Comparison of ENCODE assay signal across 17 cellular contexts in the genomic region with DNA sequence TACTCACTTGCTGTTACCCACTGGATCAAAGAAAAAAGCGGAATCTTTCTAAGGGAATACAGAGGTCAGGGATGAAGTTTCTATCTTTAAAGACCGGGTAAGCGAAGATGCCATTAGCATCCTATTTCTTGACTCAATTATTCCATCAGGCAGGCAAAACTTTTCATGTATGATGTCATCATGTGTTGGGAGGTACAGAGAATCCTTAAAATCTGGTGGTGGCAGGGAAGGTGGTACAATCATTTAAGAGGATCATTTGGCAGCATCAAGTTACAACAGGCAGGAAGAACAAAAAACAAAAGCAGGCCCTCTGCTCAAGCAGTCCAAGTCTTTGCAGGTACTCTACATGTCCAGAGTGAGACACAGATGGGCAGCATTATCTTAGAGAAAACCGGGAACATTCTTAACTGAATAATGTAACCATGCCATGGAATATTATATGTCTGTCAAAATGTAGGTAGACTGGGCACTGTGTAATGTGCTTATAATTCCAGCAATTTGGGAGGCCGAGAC.
"Had no signal": no experiment of that assay in that cellular context is flagged by ENCODE, and none has a peak within 500 bp of the region (broad histone marks: within the 10 kb centered on the region; RNA-seq: fewer than 3 reads in every experiment).

No MANE protein-coding gene starts in this region.

- FAIRE-seq: colon, kidney had no signal

- H2AFZ ChIP-seq: neural progenitor cell had no signal

- H3K27me3 ChIP-seq: ascending aorta, gastroesophageal sphincter, ovary, thyroid gland, uterus had no signal

- H3K27me3 Mint-ChIP-seq: activated CD8-positive, alpha-beta T cell treated with anti-CD3 and anti-CD28 coated beads for 36 hours had no signal

- H3K9me3 ChIP-seq: ascending aorta, gastroesophageal sphincter, left ventricle myocardium inferior, ovary, thyroid gland, uterus had no signal

- H3K36me3 ChIP-seq: ascending aorta, gastroesophageal sphincter, left ventricle myocardium inferior, neural progenitor cell, ovary, thyroid gland, uterus had no signal

- H3K9ac ChIP-seq: neural progenitor cell had no signal

- DNase-seq: activated CD8-positive, alpha-beta memory T cell treated with anti-CD3 and anti-CD28 coated beads, Interleukin-2, amount 50 U/mL, for 4 hours; activated CD8-positive, alpha-beta T cell treated with anti-CD3 and anti-CD28 coated beads for 36 hours; kidney; left ventricle myocardium inferior; mesendoderm; ovary; stimulated activated CD4-positive, alpha-beta T cell treated with anti-CD3 and anti-CD28 coated beads, Interleukin-4, amount 100 ng/mL, for 1 hour; stimulated activated CD8-positive, alpha-beta memory T cell treated with anti-CD3 and anti-CD28 coated beads, Interleukin-4, amount 100 ng/mL, for 48 hours; T1000; thyroid gland; uterus had no signal

- ATAC-seq: activated CD8-positive, alpha-beta T cell treated with anti-CD3 and anti-CD28 coated beads for 36 hours; activated naive CD4-positive, alpha-beta T cell treated with anti-CD3 and anti-CD28 coated beads, Interleukin-2, amount 50 U/mL, for 72 hours; gastroesophageal sphincter had no signal

- H3K4me3 ChIP-seq: ascending aorta, gastroesophageal sphincter, left ventricle myocardium inferior, neural progenitor cell, ovary, thyroid gland, uterus had no signal

- H3K4me3 Mint-ChIP-seq: activated CD8-positive, alpha-beta T cell treated with anti-CD3 and anti-CD28 coated beads for 36 hours; neural progenitor cell had no signal

- H3K4me2 ChIP-seq: neural progenitor cell had no signal

- H3K27ac Mint-ChIP-seq: activated CD8-positive, alpha-beta T cell treated with anti-CD3 and anti-CD28 coated beads for 36 hours; neural progenitor cell had no signal

- H3K9me3 Mint-ChIP-seq: activated CD8-positive, alpha-beta T cell treated with anti-CD3 and anti-CD28 coated beads for 36 hours; activated naive CD4-positive, alpha-beta T cell treated with anti-CD3 and anti-CD28 coated beads, Interleukin-2, amount 50 U/mL, for 72 hours; neural progenitor cell had no signal

- H3K27ac ChIP-seq: neural progenitor cell, ovary, thyroid gland, uterus, VCaP had no signal

- H3K36me3 Mint-ChIP-seq: neural progenitor cell had no signal
